7 cellular contexts compared by ENCODE assay signal in the genomic region with DNA sequence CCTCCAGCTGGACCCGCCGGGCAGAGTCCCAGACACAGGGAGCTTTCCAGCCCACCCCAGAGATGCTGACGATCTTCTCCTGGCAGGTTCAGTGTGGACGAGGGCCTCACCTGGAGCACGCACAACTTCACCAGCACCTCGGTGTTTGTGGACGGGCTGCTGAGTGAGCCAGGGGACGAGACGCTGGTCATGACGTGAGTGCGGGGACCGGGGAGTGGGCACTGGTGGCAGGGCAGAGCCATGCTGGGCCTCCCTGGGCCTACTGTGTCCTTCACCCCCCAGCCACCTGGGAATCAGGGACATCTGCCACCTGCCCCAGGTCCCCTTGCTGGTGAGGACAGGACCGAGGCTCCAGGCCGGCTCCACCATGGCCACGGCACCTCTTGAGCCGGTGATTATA.
"Had no signal": no experiment of that assay in that cellular context is flagged by ENCODE, and none has a peak within 500 bp of the region (broad histone marks: within the 10 kb centered on the region; RNA-seq: fewer than 3 reads in every experiment).

No MANE protein-coding gene starts in this region.

- H2AFZ ChIP-seq: GM23248 had no signal

- H3K9me3 Mint-ChIP-seq: HFFc6, IgD-negative memory B cell had no signal

- H3K4me3 ChIP-seq: GM23248, HAP-1 had no signal

- H3K36me3 ChIP-seq: HAP-1 had no signal

- H3K9me3 ChIP-seq: HAP-1 had no signal

- H3K36me3 Mint-ChIP-seq: IgD-negative memory B cell had no signal

- H3K27ac Mint-ChIP-seq: HFFc6, IgD-negative memory B cell had no signal

- H3K4me3 Mint-ChIP-seq: HFFc6, IgD-negative memory B cell had no signal

- H3K4me1 Mint-ChIP-seq: IgD-negative memory B cell had no signal

- H3K4me1 ChIP-seq: HAP-1 had no signal

- H3K27ac ChIP-seq: GM23248, HL-60 had no signal

- DNase-seq: GM23248, GOT3, H7, HFFc6 had no signal

- H3K9ac ChIP-seq: GM23248 had no signal
